ENCODE assay signal across 12 cellular contexts in the genomic region with DNA sequence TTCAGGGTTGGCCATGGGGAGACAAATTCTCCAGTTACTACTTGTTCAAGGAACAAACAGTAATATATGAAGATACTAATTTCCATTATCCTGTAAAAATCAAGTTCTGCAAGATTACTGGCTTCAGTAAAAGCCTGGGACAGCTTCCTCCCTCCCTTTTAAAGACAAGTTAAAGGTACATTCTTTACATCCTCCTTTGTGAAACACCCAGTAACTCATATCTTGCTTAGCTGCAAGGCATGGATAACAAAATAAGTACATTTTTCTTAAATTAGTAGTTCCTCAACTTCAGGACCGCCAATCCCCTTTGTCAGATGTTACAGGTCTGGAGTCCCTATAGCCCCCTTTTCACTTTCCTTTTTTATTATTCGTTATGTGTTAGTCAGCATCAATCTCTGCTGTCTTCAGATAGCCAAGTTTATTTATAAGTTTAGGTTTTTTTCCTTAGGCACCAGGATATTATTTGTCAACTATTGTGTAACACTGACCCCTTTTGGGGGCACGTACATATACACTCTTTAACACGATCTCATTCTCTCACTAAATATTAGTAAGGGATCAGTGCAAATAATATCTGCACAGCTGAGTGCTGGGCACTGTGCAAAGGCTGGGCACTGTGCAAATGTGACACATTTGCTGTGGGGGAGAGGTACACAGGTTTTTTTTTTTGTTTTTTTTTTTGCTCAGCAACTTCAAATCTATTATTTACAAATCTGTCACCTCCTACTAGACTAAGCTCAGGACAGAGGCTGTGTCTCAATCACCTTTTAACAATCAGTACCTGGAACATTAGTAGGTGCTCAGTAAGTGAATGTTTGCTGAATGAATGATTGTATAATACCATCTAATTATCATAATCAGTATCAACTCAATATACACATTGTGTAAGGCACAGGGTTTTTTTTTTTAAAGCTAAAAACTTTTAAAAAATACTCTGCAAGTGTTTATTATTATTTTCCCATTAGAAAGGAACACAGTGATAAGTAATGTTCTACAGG. TPM values are rescaled to one million over a fixed set of nuclear protein-coding genes. Genes with fewer than 3 reads are reported as not detected.
DNase-seq lines count a peak whose midpoint lies in the region; ATAC-seq, FAIRE-seq and TF ChIP-seq lines count a peak whose summit lies in the region.
"Had no signal": no experiment of that assay in that cellular context is flagged by ENCODE, and none has a peak within 500 bp of the region (broad histone marks: within the 10 kb centered on the region; RNA-seq: fewer than 3 reads in every experiment).

No MANE protein-coding gene starts in this region.

- DNase-seq in NCI-H2171 treated with DMSO at 0.1 percent for 48 hours (lab: John Stamatoyannopoulos, UW) (peak; percentile 70), coronary artery (ENCODE audit: low spot score) (no peak), RCC 7860 (ENCODE audit: low spot score) (no peak)
- no peak for DNase-seq in activated naive CD4-positive, alpha-beta T cell treated with anti-CD3 and anti-CD28 coated beads, Interleukin-2, amount 50 U/mL, for 16 hours
- DNase-seq: NCI-H146; stimulated activated CD4-positive, alpha-beta T cell treated with anti-CD3 and anti-CD28 coated beads, Interleukin-4, amount 100 ng/mL, for 24 hours had no signal

- no peak overlapping the region for H3K9ac ChIP-seq in neural cell (ENCODE audit: low read length)
- H3K9ac ChIP-seq: BLaER1 had no signal

- FAIRE-seq in RCC 7860 (lab: Jason Lieb, UNC), result no peak
- FAIRE-seq: TTC549 had no signal

- peak overlapping the region; percentile 32 for H3K4me2 ChIP-seq in neural cell (ENCODE audit: low read length)
- H3K4me2 ChIP-seq: BLaER1 had no signal

- TF ChIP-seq CTCF in C4-2B (conservative IDR thresholded peaks at IDR 0.05) (peak; percentile 32), coronary artery (IDR thresholded peaks at IDR 0.05) (no peak), neural cell (IDR thresholded peaks at IDR 0.05; ENCODE audit: poor library complexity, severe bottlenecking) (no peak)

- peaks cover 49% of the 10 kb centered on the region for H3K79me2 ChIP-seq in neural cell (replicated peaks; ENCODE audit: insufficient read depth, low read length)

- no peaks in the 10 kb centered on the region for H3K9me3 ChIP-seq in neural cell (ENCODE audit: low read length)
- H3K9me3 ChIP-seq: BLaER1 had no signal

- no peaks in the 10 kb centered on the region for H4K20me1 ChIP-seq in neural cell (ENCODE audit: insufficient read depth)
- H4K20me1 ChIP-seq: BLaER1 had no signal

- TF ChIP-seq EP300 in neural cell (conservative IDR thresholded peaks at IDR 0.05; ENCODE audit: poor library complexity, severe bottlenecking), result no peak

- H3K27ac ChIP-seq in C4-2B (peak overlapping the region; percentile 68; the same call in 1 of the 2 replicates), coronary artery (peak overlapping the region; percentile 12 to 81), neural cell (ENCODE audit: low read length) (no peak overlapping the region)
- H3K27ac ChIP-seq: BLaER1 had no signal

- TF ChIP-seq RAD21 in neural cell (conservative IDR thresholded peaks at IDR 0.05), result no peak

- H3K4me3 ChIP-seq in coronary artery, result peak overlapping the region; percentile 55
- no peak overlapping the region for H3K4me3 ChIP-seq in neural cell (ENCODE audit: low read length)
- H3K4me3 ChIP-seq: BLaER1 had no signal

- peaks cover 3% of the 10 kb centered on the region for H3F3A ChIP-seq in neural cell (ENCODE audit: insufficient read depth, low read length, poor library complexity, severe bottlenecking)

- H3K27me3 ChIP-seq in neural cell (ENCODE audit: insufficient read depth, low read depth, low read length), result no peaks in the 10 kb centered on the region
- H3K27me3 ChIP-seq: BLaER1 had no signal

- no peaks in the 10 kb centered on the region for H3K9me2 ChIP-seq in neural cell (ENCODE audit: insufficient read depth, low read length)

- H3K36me3 ChIP-seq in neural cell (ENCODE audit: insufficient read depth, low read length), result no peaks in the 10 kb centered on the region
- H3K36me3 ChIP-seq: BLaER1 had no signal

- ATAC-seq in GM18870 (IDR thresholded peaks at IDR 0.05; ENCODE audit: unreplicated experiment) (no peak), GM19395 (IDR thresholded peaks at IDR 0.05; ENCODE audit: unreplicated experiment) (no peak)

- H2AFZ ChIP-seq in neural cell (ENCODE audit: low read depth, low read length), result no peak overlapping the region

TF ChIP-seq in neural cell, 6 proteins besides CTCF, POLR2A, EP300 and RAD21:
- no peak for TF ChIP-seq TAF1 (IDR thresholded peaks at IDR 0.05; ENCODE audit: low read depth)
- no peak for TF ChIP-seq SMC3 (conservative IDR thresholded peaks at IDR 0.05; ENCODE audit: poor library complexity)
- no peak for TF ChIP-seq EZH2 (IDR thresholded peaks at IDR 0.05; ENCODE audit: borderline replicate concordance, insufficient read depth, low read length, poor library complexity, severe bottlenecking)
- no peak for TF ChIP-seq POLR2AphosphoS5 (IDR thresholded peaks at IDR 0.05)
- TF ChIP-seq, protein P1, sequence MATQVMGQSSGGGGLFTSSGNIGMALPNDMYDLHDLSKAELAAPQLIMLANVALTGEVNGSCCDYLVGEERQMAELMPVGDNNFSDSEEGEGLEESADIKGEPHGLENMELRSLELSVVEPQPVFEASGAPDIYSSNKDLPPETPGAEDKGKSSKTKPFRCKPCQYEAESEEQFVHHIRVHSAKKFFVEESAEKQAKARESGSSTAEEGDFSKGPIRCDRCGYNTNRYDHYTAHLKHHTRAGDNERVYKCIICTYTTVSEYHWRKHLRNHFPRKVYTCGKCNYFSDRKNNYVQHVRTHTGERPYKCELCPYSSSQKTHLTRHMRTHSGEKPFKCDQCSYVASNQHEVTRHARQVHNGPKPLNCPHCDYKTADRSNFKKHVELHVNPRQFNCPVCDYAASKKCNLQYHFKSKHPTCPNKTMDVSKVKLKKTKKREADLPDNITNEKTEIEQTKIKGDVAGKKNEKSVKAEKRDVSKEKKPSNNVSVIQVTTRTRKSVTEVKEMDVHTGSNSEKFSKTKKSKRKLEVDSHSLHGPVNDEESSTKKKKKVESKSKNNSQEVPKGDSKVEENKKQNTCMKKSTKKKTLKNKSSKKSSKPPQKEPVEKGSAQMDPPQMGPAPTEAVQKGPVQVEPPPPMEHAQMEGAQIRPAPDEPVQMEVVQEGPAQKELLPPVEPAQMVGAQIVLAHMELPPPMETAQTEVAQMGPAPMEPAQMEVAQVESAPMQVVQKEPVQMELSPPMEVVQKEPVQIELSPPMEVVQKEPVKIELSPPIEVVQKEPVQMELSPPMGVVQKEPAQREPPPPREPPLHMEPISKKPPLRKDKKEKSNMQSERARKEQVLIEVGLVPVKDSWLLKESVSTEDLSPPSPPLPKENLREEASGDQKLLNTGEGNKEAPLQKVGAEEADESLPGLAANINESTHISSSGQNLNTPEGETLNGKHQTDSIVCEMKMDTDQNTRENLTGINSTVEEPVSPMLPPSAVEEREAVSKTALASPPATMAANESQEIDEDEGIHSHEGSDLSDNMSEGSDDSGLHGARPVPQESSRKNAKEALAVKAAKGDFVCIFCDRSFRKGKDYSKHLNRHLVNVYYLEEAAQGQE (IDR thresholded peaks at IDR 0.05; ENCODE audit: borderline replicate concordance), result no peak
- TF ChIP-seq MXI1 (conservative IDR thresholded peaks at IDR 0.05; ENCODE audit: poor library complexity, severe bottlenecking), result no peak

RNA-seq across cellular contexts. Expression of gene ERRFI1, which starts 9.6 kb away (rescaled TPM):
- polyA plus RNA-seq in neural cell, result 72.5 and 72.9 TPM in 2 replicates
- 53.9 and 54.0 TPM in 2 replicates for polyA minus RNA-seq in neural cell

RNA-seq across cellular contexts. Expression of gene PARK7, which starts 55.0 kb away (rescaled TPM):
- polyA plus RNA-seq in neural cell, result 352 and 378 TPM in 2 replicates
- polyA minus RNA-seq in neural cell, result 127 and 145 TPM in 2 replicates
